ENCODE assay signal across 12 cellular contexts in genomic region chr3:170741756-170742530, GRCh38.
A peak's percentile ranks its signal among the peaks of the same experiment; 100 is the strongest.
DNase-seq lines count a peak whose midpoint lies in the region; FAIRE-seq and TF ChIP-seq lines count a peak whose summit lies in the region.
"Had no signal": no experiment of that assay in that cellular context is flagged by ENCODE, and none has a peak within 500 bp of the region (broad histone marks: within the 10 kb centered on the region; RNA-seq: fewer than 3 reads in every experiment).

No MANE protein-coding gene starts in this region.

- H3K9me1 ChIP-seq in endothelial cell of umbilical vein (replicated peaks; ENCODE audit: control insufficient read depth, extremely low read depth, insufficient read depth, low read length), result no peaks in the 10 kb centered on the region

- H3K4me3 Mint-ChIP-seq in CD4-positive, alpha-beta memory T cell, result no peak overlapping the region
- H3K4me3 Mint-ChIP-seq in H9, result no peak overlapping the region
- H3K4me3 Mint-ChIP-seq: activated T-cell treated with anti-CD3 and anti-CD28 coated beads, Interleukin-2, amount 50 U/mL, for 24 hours had no signal

- H3K27ac ChIP-seq in endothelial cell of umbilical vein (ENCODE audit: insufficient read depth, low read depth, low read length) (peak overlapping the region; percentile 34), prostate gland (peak overlapping the region; percentile 43 to 73), H9 (ENCODE audit: insufficient read length, low read depth, low read length) (no peak overlapping the region)
- no peak overlapping the region for H3K27ac ChIP-seq in CD4-positive, alpha-beta memory T cell (ENCODE audit: low read depth, low read length)

- no peak overlapping the region for H2BK5ac ChIP-seq in H9 (ENCODE audit: insufficient read length, low read length)

- TF ChIP-seq CTCF in endothelial cell of umbilical vein (IDR thresholded peaks at IDR 0.05; ENCODE audit: extremely low read depth in 1 of 2, insufficient read depth in 1 of 2, low read depth in 1 of 2, low read length in 2 of 2), result no peak
- no peak for TF ChIP-seq CTCF in prostate gland (IDR thresholded peaks at IDR 0.05)
- no peak for TF ChIP-seq CTCF in H9 (conservative IDR thresholded peaks at IDR 0.05)

- H3K27me3 ChIP-seq in endothelial cell of umbilical vein (ENCODE audit: control insufficient read depth in 2 of 2, insufficient read depth in 2 of 2, low read length in 2 of 2) (no peaks in the 10 kb centered on the region), prostate gland (replicated peaks; ENCODE audit: insufficient read depth) (no peaks in the 10 kb centered on the region), H9 (ENCODE audit: insufficient read depth, low read length) (no peaks in the 10 kb centered on the region; the same call in 1 of the 2 replicates)
- no peaks in the 10 kb centered on the region for H3K27me3 ChIP-seq in CD4-positive, alpha-beta memory T cell (ENCODE audit: insufficient read depth, low read length)

- H3K9me3 Mint-ChIP-seq in CD4-positive, alpha-beta memory T cell, result peaks cover 0 to 2% (median 0%) of the 10 kb centered on the region in 8 donors
- H3K9me3 Mint-ChIP-seq in H9, result peaks cover 12 to 13% of the 10 kb centered on the region in 2 experiments
- H3K9me3 Mint-ChIP-seq: activated T-cell treated with anti-CD3 and anti-CD28 coated beads, Interleukin-2, amount 50 U/mL, for 24 hours had no signal

- DNase-seq in Daoy (ENCODE audit: low read depth), result peak; percentile 37
- DNase-seq in RPMI7951 (ENCODE audit: low read depth), result peak; percentile 79
- DNase-seq in endothelial cell of umbilical vein (ENCODE audit: low read depth, low spot score), result no peak
- DNase-seq in prostate gland (ENCODE audit: low spot score), result no peak
- DNase-seq in MV-4-11 (lab: John Stamatoyannopoulos, UW), result no peak
- no peak for DNase-seq in CD4-positive, alpha-beta memory T cell
- DNase-seq in H9, result no peak
- no peak for DNase-seq in NOMO-1 treated with DMSO at 0.1 percent for 48 hours (lab: John Stamatoyannopoulos, UW; ENCODE audit: unreplicated experiment)
- DNase-seq: activated T-cell treated with anti-CD3 and anti-CD28 coated beads, Interleukin-2, amount 50 U/mL, for 24 hours; effector memory CD4-positive, alpha-beta T cell; GDM1; Karpas-422 had no signal

- H2AFZ ChIP-seq in endothelial cell of umbilical vein (ENCODE audit: low read depth, low read length) (peak overlapping the region; percentile 4), H9 (ENCODE audit: low read length) (no peak overlapping the region)

- no peak overlapping the region for H3K4me3 ChIP-seq in endothelial cell of umbilical vein (replicated peaks in 1 of 3; ENCODE audit: insufficient read depth in 1 of 3, low read depth in 1 of 3, low read length in 3 of 3)
- no peak overlapping the region for H3K4me3 ChIP-seq in prostate gland
- H3K4me3 ChIP-seq in CD4-positive, alpha-beta memory T cell (ENCODE audit: low read length in 2 of 2), result no peak overlapping the region

- H3K4me1 ChIP-seq in endothelial cell of umbilical vein (ENCODE audit: control insufficient read depth, extremely low read depth, insufficient read depth, low read length), result peaks cover 44% of the 10 kb centered on the region
- H3K4me1 ChIP-seq in prostate gland (replicated peaks), result no peaks in the 10 kb centered on the region
- H3K4me1 ChIP-seq in CD4-positive, alpha-beta memory T cell (ENCODE audit: insufficient read depth, low read length), result no peaks in the 10 kb centered on the region
- H3K4me1 ChIP-seq in H9 (ENCODE audit: insufficient read depth, low read length), result no peaks in the 10 kb centered on the region

- H3K9ac ChIP-seq in endothelial cell of umbilical vein (replicated peaks; ENCODE audit: extremely low read depth, insufficient read depth, low read length), result no peak overlapping the region
- H3K9ac ChIP-seq in H9 (ENCODE audit: extremely low read depth, insufficient read length, low read length), result no peak overlapping the region

- no peaks in the 10 kb centered on the region for H3K23me2 ChIP-seq in H9 (ENCODE audit: insufficient read length, low read depth, low read length, poor library complexity, severe bottlenecking)

- no peak overlapping the region for H2BK12ac ChIP-seq in H9 (ENCODE audit: insufficient read length, low read depth, low read length)

- TF ChIP-seq POLR2A in endothelial cell of umbilical vein (IDR thresholded peaks at IDR 0.05; ENCODE audit: low read depth, low read length) (no peak), prostate gland (IDR thresholded peaks at IDR 0.05) (no peak)

- H3K56ac ChIP-seq in H9 (ENCODE audit: insufficient read length, low read depth, low read length), result no peak overlapping the region

- no TSS peak for BruUV-seq in endothelial cell of umbilical vein (replicated peaks; lab: Mats Ljungman, UMichigan)

- H3T11ph ChIP-seq in H9 (ENCODE audit: low read length), result no peak overlapping the region

- peaks cover 4 to 5% of the 10 kb centered on the region in 2 donors for H3K27me3 Mint-ChIP-seq in CD4-positive, alpha-beta memory T cell
- H3K27me3 Mint-ChIP-seq in H9 (ENCODE audit: low read depth), result no peaks in the 10 kb centered on the region; the same call in 1 of the 2 replicates

- no peak for FAIRE-seq in endothelial cell of umbilical vein (lab: Jason Lieb, UNC)

- intact Hi-C loops in endothelial cell of umbilical vein (cut with micrococcal nuclease), result no loop called here
- intact Hi-C loops in prostate gland (cut with DNase I), result no loop called here
- intact Hi-C loops in CD4-positive, alpha-beta memory T cell (cut with micrococcal nuclease), result no loop called here

- no peak overlapping the region for H3K18ac ChIP-seq in H9 (ENCODE audit: insufficient read length, low read depth, low read length)

- no peak overlapping the region for H2BK20ac ChIP-seq in H9 (ENCODE audit: low read depth, low read length, poor library complexity, severe bottlenecking)

- H3K4ac ChIP-seq in H9 (ENCODE audit: low read depth, low read length), result no peak overlapping the region

- no peak overlapping the region for H2BK120ac ChIP-seq in H9 (ENCODE audit: low read depth, low read length, poor library complexity, severe bottlenecking)

- H3K23ac ChIP-seq in H9 (ENCODE audit: insufficient read length, low read depth, low read length), result no peak overlapping the region

- POLR2A ChIA-PET in endothelial cell of umbilical vein (lab: Charles Lee), result interaction anchor here (1.1 kb wide), 1 partner anchor 12 kb away, joined by 3 read pairs; no protein-coding TSS in a partner anchor
- POLR2A ChIA-PET in CD4-positive, alpha-beta memory T cell (lab: Charles Lee; ENCODE audit: partially characterized antibody), result no interaction called here

- H2BK15ac ChIP-seq in H9 (ENCODE audit: low read depth, low read length), result no peak overlapping the region

- no peak overlapping the region for H3K27ac Mint-ChIP-seq in CD4-positive, alpha-beta memory T cell
- no peak overlapping the region for H3K27ac Mint-ChIP-seq in H9
- H3K27ac Mint-ChIP-seq: activated T-cell treated with anti-CD3 and anti-CD28 coated beads, Interleukin-2, amount 50 U/mL, for 24 hours had no signal

- 20% methylated on average over 2 of the region's 2 CpGs for WGBS in prostate gland
- no CpG with 5 or more reads among the region's 2 CpGs for WGBS in H9 (ENCODE audit: extremely low coverage, insufficient read length, low lambda C conversion rate)

- H3K79me2 ChIP-seq in endothelial cell of umbilical vein (ENCODE audit: control insufficient read depth, insufficient read depth, low read length), result no peaks in the 10 kb centered on the region
- no peaks in the 10 kb centered on the region for H3K79me2 ChIP-seq in H9 (ENCODE audit: insufficient read depth, low read length)

- no peaks in the 10 kb centered on the region for H3K36me3 ChIP-seq in endothelial cell of umbilical vein (ENCODE audit: control insufficient read depth in 2 of 2, extremely low read depth in 1 of 2, insufficient read depth in 2 of 2, low read length in 2 of 2)
- no peaks in the 10 kb centered on the region for H3K36me3 ChIP-seq in prostate gland
- H3K36me3 ChIP-seq in CD4-positive, alpha-beta memory T cell (ENCODE audit: insufficient read depth, low read length), result no peaks in the 10 kb centered on the region

- H4K8ac ChIP-seq in H9 (replicated peaks; ENCODE audit: insufficient read length, low read depth, low read length), result no peak overlapping the region

- no peak overlapping the region for H2AK5ac ChIP-seq in H9 (ENCODE audit: insufficient read length, low read length)

- no peak overlapping the region for H3K14ac ChIP-seq in H9 (ENCODE audit: insufficient read depth, low read length)

- H3K4me1 Mint-ChIP-seq in CD4-positive, alpha-beta memory T cell, result peaks cover 0 to 3% (median 0%) of the 10 kb centered on the region in 4 donors
- H3K4me1 Mint-ChIP-seq in H9, result peaks cover 2 to 3% of the 10 kb centered on the region in 2 experiments; a peak in 1 of 4 replicates

- H3K4me2 ChIP-seq in endothelial cell of umbilical vein (ENCODE audit: insufficient read depth, low read length) (no peak overlapping the region), H9 (ENCODE audit: insufficient read depth, insufficient read length, low read length) (no peak overlapping the region)

- H4K91ac ChIP-seq in H9 (ENCODE audit: insufficient read length, low read depth, low read length), result no peak overlapping the region

- H3K9me3 ChIP-seq in endothelial cell of umbilical vein (replicated peaks; ENCODE audit: control insufficient read depth, insufficient read depth, low read length) (no peaks in the 10 kb centered on the region), prostate gland (no peaks in the 10 kb centered on the region), H9 (ENCODE audit: control insufficient read depth, low read depth, low read length) (no peaks in the 10 kb centered on the region)
- H3K9me3 ChIP-seq in CD4-positive, alpha-beta memory T cell (ENCODE audit: control insufficient read depth in 1 of 2, low read length in 2 of 2), result no peaks in the 10 kb centered on the region

- H4K5ac ChIP-seq in H9 (ENCODE audit: insufficient read length, low read depth, low read length), result no peak overlapping the region

- no peaks in the 10 kb centered on the region for H3K79me1 ChIP-seq in H9 (ENCODE audit: insufficient read depth, low read depth, low read length, poor library complexity, severe bottlenecking)

- CTCF ChIA-PET in endothelial cell of umbilical vein (lab: Charles Lee), result interaction anchor here (1.4 to 2.4 kb wide), 4 partner anchors 18 to 328 kb away, joined by 3 to 9 read pairs (median 6); no protein-coding TSS in a partner anchor
- CTCF ChIA-PET in CD4-positive, alpha-beta memory T cell (lab: Charles Lee; ENCODE audit: partially characterized antibody), result no interaction called here

- H4K20me1 ChIP-seq in endothelial cell of umbilical vein (replicated peaks; ENCODE audit: control insufficient read depth, extremely low read depth, insufficient read depth, low read length) (no peaks in the 10 kb centered on the region), H9 (ENCODE audit: control insufficient read depth, insufficient read depth, insufficient read length) (no peaks in the 10 kb centered on the region)

- dilution Hi-C loops in endothelial cell of umbilical vein (cut with MboI; ENCODE audit: extremely low pct_ligation_motif_present, low sequenced_read_pairs), result no loop called here

- H3K36me3 Mint-ChIP-seq in CD4-positive, alpha-beta memory T cell, result no peaks in the 10 kb centered on the region
- peaks cover 0 to 7% (median 7%) of the 10 kb centered on the region in 3 experiments; a peak in 2 of 7 replicates for H3K36me3 Mint-ChIP-seq in H9 (ENCODE audit: insufficient read depth in 1 of 3, low read depth in 3 of 3)

TF ChIP-seq in endothelial cell of umbilical vein, 7 proteins besides CTCF, POLR2A, EP300 and RAD21 (continues in another document):
- no peak for TF ChIP-seq JUN (IDR thresholded peaks at IDR 0.05; ENCODE audit: borderline replicate concordance, insufficient read depth, insufficient read length, low read depth)

Comparison
In these comparisons a context has a peak if more than half of its experiments do, and no peak if none do; other contexts are left out.
1. DNase-seq: peak in Daoy (single experiment) and RPMI7951 (single experiment); none in endothelial cell of umbilical vein (single experiment), prostate gland (single experiment), MV-4-11 (single experiment), CD4-positive, alpha-beta memory T cell (0 of 5), H9 (single experiment) and NOMO-1 treated with DMSO at 0.1 percent for 48 hours (single experiment).
2. H3K27ac ChIP-seq: peak in endothelial cell of umbilical vein (single experiment) and prostate gland (2 of 2); none in CD4-positive, alpha-beta memory T cell (single experiment) and H9 (single experiment).